30 cellular contexts compared by ENCODE assay signal in the genomic region with DNA sequence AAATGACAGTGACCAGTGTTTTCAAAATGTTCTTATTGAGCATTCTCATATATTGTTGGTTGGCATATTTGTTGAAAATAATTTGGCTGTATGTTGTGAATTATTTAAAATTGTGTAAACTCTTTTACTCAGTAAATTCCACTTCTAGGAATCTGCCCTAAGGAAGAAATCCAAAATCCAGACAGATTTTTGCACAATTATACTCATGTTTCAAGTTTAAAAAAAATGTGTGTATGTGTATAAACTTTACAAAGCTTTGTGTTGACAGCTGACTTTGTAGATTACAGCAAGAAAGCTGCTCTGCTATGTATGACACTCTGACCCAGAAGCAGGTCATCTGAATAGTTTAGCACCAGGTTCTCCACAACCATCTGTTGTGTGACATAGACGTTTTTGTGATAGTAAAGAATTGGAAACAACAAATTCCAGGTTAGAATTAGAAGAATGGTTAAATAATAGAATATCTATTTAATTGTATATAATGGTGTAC.
"Had no signal": no experiment of that assay in that cellular context is flagged by ENCODE, and none has a peak within 500 bp of the region (broad histone marks: within the 10 kb centered on the region; RNA-seq: fewer than 3 reads in every experiment).

No MANE protein-coding gene starts in this region.

- H2AFZ ChIP-seq: PC-9 had no signal

- ATAC-seq: activated CD8-positive, alpha-beta T cell treated with anti-CD3 and anti-CD28 coated beads for 36 hours; activated naive CD4-positive, alpha-beta T cell treated with anti-CD3 and anti-CD28 coated beads, Interleukin-2, amount 50 U/mL, for 72 hours; activated T-cell treated with anti-CD3 and anti-CD28 coated beads, Interleukin-2, amount 50 U/mL, for 72 hours; activated T-helper 17 cell treated with anti-CD3 and anti-CD28 coated beads, Interleukin-2, amount 50 U/mL, for 72 hours had no signal

- H3K4me3 ChIP-seq: PC-9 had no signal

- DNase-seq: activated B cell treated with CpG ODN at 0.5 μM for 24 hours; activated CD4-positive, alpha-beta T cell treated with anti-CD3 and anti-CD28 coated beads for 48 hours; activated CD4-positive, CD25-positive, alpha-beta regulatory T cell treated with anti-CD3 and anti-CD28 coated beads, Interleukin-2, amount 50 U/mL, for 72 hours; activated CD8-positive, alpha-beta T cell treated with anti-CD3 and anti-CD28 coated beads for 36 hours; activated gamma-delta T cell; activated naive CD4-positive, alpha-beta T cell treated with anti-CD3 and anti-CD28 coated beads for 36 hours; activated T-cell treated with anti-CD3 and anti-CD28 coated beads, Interleukin-2, amount 50 U/mL, for 1 hour; activated T-cell treated with anti-CD3 and anti-CD28 coated beads, Interleukin-2, amount 50 U/mL, for 72 hours; anterior cingulate cortex; caudate nucleus; NCI-H1092 treated with DMSO at 0.1 percent for 48 hours; NCI-H1417; NCI-H146; NCI-H187; NCI-H2029 treated with DMSO at 0.1 percent for 48 hours; NCI-H2107; NCI-H2171; NCI-H510A; NCI-H526; NCI-H748 treated with DMSO at 0.1 percent for 48 hours; NK-92 treated with Interleukin-12 subunit alpha and Interleukin-12 subunit beta, amount 100 ng/mL, for 24 hours; PC-9; Right ventricle myocardium superior; SW 1271; T-helper 1 cell; T-helper 2 cell; T-helper 9 cell had no signal

- H3K27ac ChIP-seq: PC-9, VCaP had no signal

- H3K4me2 ChIP-seq: PC-9 had no signal
